ENCODE assay signal across 38 cellular contexts in genomic region chr1:241968618-241969017, GRCh38. TPM values are rescaled to one million over a fixed set of nuclear protein-coding genes. Genes with fewer than 3 reads are reported as not detected.
"Had no signal": no experiment of that assay in that cellular context is flagged by ENCODE, and none has a peak within 500 bp of the region (broad histone marks: within the 10 kb centered on the region; RNA-seq: fewer than 3 reads in every experiment).

No MANE protein-coding gene starts in this region.

- H3K36me3 ChIP-seq: adrenal gland, ascending aorta, brain microvascular endothelial cell, breast epithelium, cardiac muscle cell had no signal

- H3K27me3 ChIP-seq: adrenal gland, ascending aorta, body of pancreas, brain microvascular endothelial cell, breast epithelium, cardiac muscle cell had no signal

- H3K9me3 ChIP-seq: adrenal gland, ascending aorta, body of pancreas, breast epithelium had no signal

- ATAC-seq: activated naive CD4-positive, alpha-beta T cell treated with anti-CD3 and anti-CD28 coated beads, Interleukin-2, amount 50 U/mL, for 72 hours; activated naive CD8-positive, alpha-beta T cell treated with anti-CD3 and anti-CD28 coated beads, Interleukin-2, amount 50 U/mL, for 24 hours; activated T-cell treated with anti-CD3 and anti-CD28 coated beads, Interleukin-2, amount 50 U/mL, for 4 hours; activated T-cell treated with anti-CD3 and anti-CD28 coated beads, Interleukin-2, amount 50 U/mL, for 72 hours; activated T-helper 17 cell treated with anti-CD3 and anti-CD28 coated beads, Interleukin-2, amount 50 U/mL, for 72 hours; body of pancreas had no signal

- H3K4me1 ChIP-seq: adrenal gland, ascending aorta, body of pancreas, breast epithelium had no signal

- DNase-seq: activated effector memory CD4-positive, alpha-beta T cell treated with anti-CD3 and anti-CD28 coated beads, Interleukin-2, amount 50 U/mL, for 16 hours; activated effector memory CD4-positive, alpha-beta T cell treated with Interleukin-2 at 50 U/mL for 16 hours; activated gamma-delta T cell; activated gamma-delta T cell treated with Interleukin-2 at 50 U/mL for 16 hours; activated naive CD4-positive, alpha-beta T cell; activated naive CD4-positive, alpha-beta T cell treated with anti-CD3 and anti-CD28 coated beads for 36 hours; activated naive CD4-positive, alpha-beta T cell treated with anti-CD3 and anti-CD28 coated beads, Interleukin-2, amount 10 ng/mL, durations not matched to agents 7 days and 5 days; activated naive CD4-positive, alpha-beta T cell treated with anti-CD3 and anti-CD28 coated beads, Interleukin-2, amount 50 U/mL, for 16 hours; activated naive CD4-positive, alpha-beta T cell treated with Interleukin-2 at 50 U/mL for 16 hours; activated naive CD8-positive, alpha-beta T cell treated with anti-CD3 and anti-CD28 coated beads for 36 hours; activated naive CD8-positive, alpha-beta T cell treated with anti-CD3 and anti-CD28 coated beads, Interleukin-2, amount 10 ng/mL, durations not matched to agents 7 days and 5 days; activated naive CD8-positive, alpha-beta T cell treated with anti-CD3 and anti-CD28 coated beads, Interleukin-2, amount 50 U/mL, for 24 hours; activated T-cell treated with anti-CD3 and anti-CD28 coated beads, Interleukin-2, amount 50 U/mL, for 4 hours; activated T-cell treated with anti-CD3 and anti-CD28 coated beads, Interleukin-2, amount 50 U/mL, for 48 hours; activated T-cell treated with anti-CD3 and anti-CD28 coated beads, Interleukin-2, amount 50 U/mL, for 72 hours; adrenal gland; amniotic stem cell; amygdala; anterior cingulate cortex; aorta; body of pancreas; brain microvascular endothelial cell; caudate nucleus; central memory CD4-positive, alpha-beta T cell; cerebellar nuclear complex had no signal

- FAIRE-seq: astrocyte, bronchial epithelial cell had no signal

- H3K4me3 ChIP-seq: adrenal gland, ascending aorta, body of pancreas, breast epithelium, cardiac muscle cell had no signal

- H3K27ac ChIP-seq: adrenal gland, ascending aorta, body of pancreas, brain microvascular endothelial cell, breast epithelium, cardiac muscle cell had no signal

RNA-seq across cellular contexts. Expression of gene BECN2, which starts 11.1 kb away (rescaled TPM):
- total RNA-seq: activated naive CD4-positive, alpha-beta T cell treated with anti-CD3 and anti-CD28 coated beads for 36 hours; activated naive CD4-positive, alpha-beta T cell treated with anti-CD3 and anti-CD28 coated beads, Interleukin-2, amount 50 U/mL, for 72 hours; activated naive CD8-positive, alpha-beta T cell treated with anti-CD3 and anti-CD28 coated beads for 36 hours; activated naive CD8-positive, alpha-beta T cell treated with anti-CD3 and anti-CD28 coated beads, Interleukin-2, amount 10 ng/mL, durations not matched to agents 7 days and 5 days; activated T-cell treated with anti-CD3 and anti-CD28 coated beads, Interleukin-2, amount 50 U/mL, for 4 hours; activated T-cell treated with anti-CD3 and anti-CD28 coated beads, Interleukin-2, amount 50 U/mL, for 72 hours; activated T-helper 1 cell treated with anti-CD3 and anti-CD28 coated beads, Interleukin-12 subunit alpha, Interleukin-12 subunit beta, Interleukin-2, Interleukin-4 antibody, amounts not matched to agents 30 ng/mL and 10 ng/mL and 1 ng/mL, durations not matched to agents 14 hours and 24 hours and 36 hours; activated T-helper 17 cell treated with anti-CD3 and anti-CD28 coated beads, Interleukin-2, amount 50 U/mL, for 72 hours; activated T-helper 2 cell treated with anti-CD3 and anti-CD28 coated beads, Interferon-gamma antibody, Interleukin-2, Interleukin-4, amounts not matched to agents 10 μg/mL and 5 μg/mL and 100 μg/mL, durations not matched to agents 14 hours and 24 hours and 36 hours; adrenal gland; aorta; ascending aorta; astrocyte; body of pancreas; breast epithelium; bronchial epithelial cell; cardiac muscle cell; cardiac septum; cerebellum; chondrocyte had no signal
- polyA plus RNA-seq: adipose tissue, adrenal gland, aorta, cardiac muscle cell had no signal

RNA-seq across cellular contexts. Expression of gene MAP1LC3C, which starts 30.3 kb away (rescaled TPM):
- total RNA-seq: activated naive CD4-positive, alpha-beta T cell treated with anti-CD3 and anti-CD28 coated beads for 36 hours; activated naive CD4-positive, alpha-beta T cell treated with anti-CD3 and anti-CD28 coated beads, Interleukin-2, amount 50 U/mL, for 72 hours; activated naive CD8-positive, alpha-beta T cell treated with anti-CD3 and anti-CD28 coated beads for 36 hours; activated naive CD8-positive, alpha-beta T cell treated with anti-CD3 and anti-CD28 coated beads, Interleukin-2, amount 10 ng/mL, durations not matched to agents 7 days and 5 days; activated T-cell treated with anti-CD3 and anti-CD28 coated beads, Interleukin-2, amount 50 U/mL, for 4 hours; activated T-cell treated with anti-CD3 and anti-CD28 coated beads, Interleukin-2, amount 50 U/mL, for 72 hours; activated T-helper 1 cell treated with anti-CD3 and anti-CD28 coated beads, Interleukin-12 subunit alpha, Interleukin-12 subunit beta, Interleukin-2, Interleukin-4 antibody, amounts not matched to agents 30 ng/mL and 10 ng/mL and 1 ng/mL, durations not matched to agents 14 hours and 24 hours and 36 hours; activated T-helper 17 cell treated with anti-CD3 and anti-CD28 coated beads, Interleukin-2, amount 50 U/mL, for 72 hours; activated T-helper 2 cell treated with anti-CD3 and anti-CD28 coated beads, Interferon-gamma antibody, Interleukin-2, Interleukin-4, amounts not matched to agents 10 μg/mL and 5 μg/mL and 100 μg/mL, durations not matched to agents 14 hours and 24 hours and 36 hours; ascending aorta; bronchial epithelial cell had no signal
- polyA plus RNA-seq: aorta, cardiac muscle cell had no signal
